In the genomic region with DNA sequence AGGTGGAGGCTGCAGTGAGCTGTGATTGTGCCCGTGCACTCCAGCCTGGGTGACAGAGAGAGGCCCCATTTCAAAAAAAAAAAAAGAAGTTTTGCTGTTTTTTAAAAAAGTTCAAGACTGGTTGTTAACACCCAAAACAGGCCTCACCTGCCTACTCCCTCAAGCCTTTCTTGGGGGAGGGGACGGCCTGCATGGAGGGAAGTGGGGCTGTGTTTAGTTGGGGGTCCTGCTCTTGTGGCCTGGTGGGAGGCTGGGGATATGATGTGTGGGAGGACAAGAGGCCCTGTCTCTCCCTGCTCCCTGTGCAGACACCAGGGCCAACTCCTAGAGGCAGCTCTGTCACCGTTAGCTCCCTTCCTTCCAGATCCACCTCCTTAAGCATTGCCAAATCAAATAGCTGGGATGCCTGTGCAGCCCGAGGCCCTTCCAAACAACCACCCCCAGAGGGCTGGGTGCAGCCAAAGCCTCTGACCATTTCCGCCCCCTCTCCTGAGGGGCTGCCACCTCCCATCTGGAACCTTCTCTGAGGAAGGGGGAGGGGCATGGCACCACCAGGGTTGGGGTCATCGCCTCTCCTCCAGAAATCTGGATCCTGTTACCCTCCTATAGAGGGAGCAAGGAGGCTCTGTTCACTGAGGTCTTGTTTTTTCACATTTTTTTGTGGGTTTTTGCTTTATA, we compare ENCODE assay signal across 10 cellular contexts. TPM values are rescaled to one million over a fixed set of nuclear protein-coding genes. Genes with fewer than 3 reads are reported as not detected.
A peak's percentile ranks its signal among the peaks of the same experiment; 100 is the strongest.
DNase-seq lines count a peak whose midpoint lies in the region; ATAC-seq and TF ChIP-seq lines count a peak whose summit lies in the region.
"Had no signal": no experiment of that assay in that cellular context is flagged by ENCODE, and none has a peak within 500 bp of the region (broad histone marks: within the 10 kb centered on the region; RNA-seq: fewer than 3 reads in every experiment).

No MANE protein-coding gene starts in this region.

- no peak overlapping the region for H3K27ac Mint-ChIP-seq in activated CD4-positive, alpha-beta memory T cell treated with anti-CD3 and anti-CD28 coated beads, Interleukin-2, amount 10 ng/mL, durations not matched to agents 7 days and 5 days

- ATAC-seq in body of pancreas (peak; percentile 14), gastrocnemius medialis (no peak), HG03196 (IDR thresholded peaks at IDR 0.05; ENCODE audit: unreplicated experiment) (no peak)

- in situ Hi-C loops in gastrocnemius medialis (cut with MboI; ENCODE audit: low sequenced_read_pairs in 4 of 4) = no loop called here

- H3K36me3 Mint-ChIP-seq in activated CD4-positive, alpha-beta memory T cell treated with anti-CD3 and anti-CD28 coated beads, Interleukin-2, amount 10 ng/mL, durations not matched to agents 7 days and 5 days (ENCODE audit: low read depth) = no peaks in the 10 kb centered on the region

- 63 to 68% methylated on average over 4 to 6 of the region's 6 CpGs for WGBS in body of pancreas, 2 donors

- no peaks in the 10 kb centered on the region for H3K27me3 Mint-ChIP-seq in activated CD4-positive, alpha-beta memory T cell treated with anti-CD3 and anti-CD28 coated beads, Interleukin-2, amount 10 ng/mL, durations not matched to agents 7 days and 5 days

- H3K4me1 ChIP-seq in body of pancreas (no peaks in the 10 kb centered on the region), left ventricle myocardium inferior (peaks cover 62% of the 10 kb centered on the region), gastrocnemius medialis (peaks cover 34 to 36% of the 10 kb centered on the region in 2 donors)

- intact Hi-C loops in body of pancreas (cut with DNase I) (no loop called here), left ventricle myocardium inferior (cut with micrococcal nuclease) (no loop called here), gastrocnemius medialis (cut with DNase I; ENCODE audit: low total_unique reads) (no loop called here)

- no peak for TF ChIP-seq CTCF in body of pancreas (IDR thresholded peaks at IDR 0.05)
- peak; percentile 21 for TF ChIP-seq CTCF in left ventricle myocardium inferior (IDR thresholded peaks at IDR 0.05; ENCODE audit: borderline replicate concordance)
- TF ChIP-seq CTCF in gastrocnemius medialis (IDR thresholded peaks at IDR 0.05 in 4 of 5, conservative IDR thresholded peaks at IDR 0.05 in 1 of 5) = no peak

- H3K36me3 ChIP-seq in body of pancreas (replicated peaks in 1 of 2; ENCODE audit: insufficient read depth in 1 of 2, low read depth in 2 of 2) (no peaks in the 10 kb centered on the region), left ventricle myocardium inferior (no peaks in the 10 kb centered on the region), gastrocnemius medialis (no peaks in the 10 kb centered on the region)

- TF ChIP-seq POLR2A in body of pancreas (IDR thresholded peaks at IDR 0.05) (no peak), gastrocnemius medialis (IDR thresholded peaks at IDR 0.05) (no peak)

- CTCF ChIA-PET in activated CD4-positive, alpha-beta memory T cell treated with anti-CD3 and anti-CD28 coated beads, Interleukin-2, amount 10 ng/mL, durations not matched to agents 7 days and 5 days (lab: Charles Lee) = interaction anchor here (0.7 to 4.0 kb wide), 4 partner anchors 13 to 321 kb away, joined by 3 to 24 read pairs (median 3); partner anchors contain the start of gene ANKRD2

- DNase-seq in ELR (ENCODE audit: low read depth) = peak; percentile 58
- peak in 1 of 4 donors; percentile 27 for DNase-seq in body of pancreas
- no peak for DNase-seq in left ventricle myocardium inferior
- no peak for DNase-seq in gastrocnemius medialis
- no peak for DNase-seq in activated CD4-positive, alpha-beta memory T cell treated with anti-CD3 and anti-CD28 coated beads, Interleukin-2, amount 10 ng/mL, durations not matched to agents 7 days and 5 days
- DNase-seq in NCI-H2227 (lab: John Stamatoyannopoulos, UW; ENCODE audit: unreplicated experiment) = no peak
- no peak for DNase-seq in NCI-H1105 treated with DMSO at 0.1 percent for 48 hours (lab: John Stamatoyannopoulos, UW)
- DNase-seq: DMS153; stimulated activated CD8-positive, alpha-beta memory T cell treated with anti-CD3 and anti-CD28 coated beads, Interleukin-4, amount 100 ng/mL, for 48 hours had no signal

- H3K4me1 Mint-ChIP-seq in activated CD4-positive, alpha-beta memory T cell treated with anti-CD3 and anti-CD28 coated beads, Interleukin-2, amount 10 ng/mL, durations not matched to agents 7 days and 5 days = peaks cover 23% of the 10 kb centered on the region

- H3K4me3 Mint-ChIP-seq in activated CD4-positive, alpha-beta memory T cell treated with anti-CD3 and anti-CD28 coated beads, Interleukin-2, amount 10 ng/mL, durations not matched to agents 7 days and 5 days = no peak overlapping the region

- H3K9me3 ChIP-seq in body of pancreas (no peaks in the 10 kb centered on the region), left ventricle myocardium inferior (replicated peaks) (no peaks in the 10 kb centered on the region), gastrocnemius medialis (no peaks in the 10 kb centered on the region)

- H3K4me3 ChIP-seq in body of pancreas (no peak overlapping the region), left ventricle myocardium inferior (no peak overlapping the region), gastrocnemius medialis (no peak overlapping the region)

- no peaks in the 10 kb centered on the region for H3K9me3 Mint-ChIP-seq in activated CD4-positive, alpha-beta memory T cell treated with anti-CD3 and anti-CD28 coated beads, Interleukin-2, amount 10 ng/mL, durations not matched to agents 7 days and 5 days

- POLR2A ChIA-PET in activated CD4-positive, alpha-beta memory T cell treated with anti-CD3 and anti-CD28 coated beads, Interleukin-2, amount 10 ng/mL, durations not matched to agents 7 days and 5 days (lab: Charles Lee) = no interaction called here

- no peaks in the 10 kb centered on the region for H3K27me3 ChIP-seq in body of pancreas
- H3K27me3 ChIP-seq in left ventricle myocardium inferior (ENCODE audit: low read depth) = no peaks in the 10 kb centered on the region
- no peaks in the 10 kb centered on the region for H3K27me3 ChIP-seq in gastrocnemius medialis

- H3K27ac ChIP-seq in body of pancreas (no peak overlapping the region), left ventricle myocardium inferior (replicated peaks) (peak overlapping the region; percentile 92), gastrocnemius medialis (peak overlapping the region in 3 of 4 donors; percentile 4 to 53 (median 46))

RNA-seq across cellular contexts. Expression of gene ANKRD2, which starts 32.9 kb away (rescaled TPM):
- not detected for total RNA-seq in body of pancreas
- total RNA-seq in left ventricle myocardium inferior = 969 TPM
- total RNA-seq in gastrocnemius medialis = 1,000 to 10,000 TPM in 1 of 4 donors, 100 to 1,000 TPM in 3; 105 to 1,024 (median 853) TPM
- under 1 TPM in 1 of 2 experiments, not detected in 1; 0.15 TPM for total RNA-seq in activated CD4-positive, alpha-beta memory T cell treated with anti-CD3 and anti-CD28 coated beads, Interleukin-2, amount 10 ng/mL, durations not matched to agents 7 days and 5 days

RNA-seq across cellular contexts. Expression of gene UBTD1, which starts 40.9 kb away (rescaled TPM):
- total RNA-seq in body of pancreas = 10 to 100 TPM in 1 of 2 donors, 1 to 10 TPM in 1; 9.1 to 33.9 TPM
- total RNA-seq in left ventricle myocardium inferior = 17.1 TPM
- 10 to 100 TPM; 13.7 to 40.0 (median 23.3) TPM for total RNA-seq in gastrocnemius medialis
- total RNA-seq in activated CD4-positive, alpha-beta memory T cell treated with anti-CD3 and anti-CD28 coated beads, Interleukin-2, amount 10 ng/mL, durations not matched to agents 7 days and 5 days = 1 to 10 TPM; 1.4 to 1.6 TPM

RNA-seq across cellular contexts. Expression of gene MMS19, which starts 41.4 kb away (rescaled TPM):
- total RNA-seq in body of pancreas = 10 to 100 TPM; 44.6 to 60.0 TPM
- 42.7 TPM for total RNA-seq in left ventricle myocardium inferior
- 10 to 100 TPM; 56.1 to 70.0 (median 65.0) TPM for total RNA-seq in gastrocnemius medialis
- 10 to 100 TPM; 60.6 to 66.3 TPM for total RNA-seq in activated CD4-positive, alpha-beta memory T cell treated with anti-CD3 and anti-CD28 coated beads, Interleukin-2, amount 10 ng/mL, durations not matched to agents 7 days and 5 days

RNA-seq across cellular contexts. Expression of gene HOGA1, which starts 44.5 kb away (rescaled TPM):
- total RNA-seq in body of pancreas (10 to 100 TPM in 1 of 2 donors, 1 to 10 TPM in 1; 7.3 to 16.3 TPM), left ventricle myocardium inferior (47.1 TPM), gastrocnemius medialis (10 to 100 TPM in 1 of 4 donors, 1 to 10 TPM in 1, under 1 TPM in 2; 0.27 to 11.2 (median 4.1) TPM)
- not detected for total RNA-seq in activated CD4-positive, alpha-beta memory T cell treated with anti-CD3 and anti-CD28 coated beads, Interleukin-2, amount 10 ng/mL, durations not matched to agents 7 days and 5 days

RNA-seq across cellular contexts. Expression of gene C10orf62, which starts 49.9 kb away (rescaled TPM):
- 1 to 10 TPM in 1 of 2 donors, not detected in 1; 1.3 TPM for total RNA-seq in body of pancreas
- 1.5 TPM for total RNA-seq in left ventricle myocardium inferior
- total RNA-seq in gastrocnemius medialis = under 1 TPM in 2 of 4 donors, not detected in 2; 0.41 to 0.55 TPM
- not detected for total RNA-seq in activated CD4-positive, alpha-beta memory T cell treated with anti-CD3 and anti-CD28 coated beads, Interleukin-2, amount 10 ng/mL, durations not matched to agents 7 days and 5 days

Comparison
In these comparisons a context has a peak if more than half of its experiments do, and no peak if none do; other contexts are left out.
1. H3K27ac ChIP-seq: peak in left ventricle myocardium inferior (single experiment) and gastrocnemius medialis (3 of 4); none in body of pancreas (0 of 4).
2. RNA of gene ANKRD2, which starts 32.9 kb away (total RNA-seq): 969 TPM in left ventricle myocardium inferior (single experiment) and 105 to 1,024 TPM in gastrocnemius medialis; 0.15 TPM in activated CD4-positive, alpha-beta memory T cell treated with anti-CD3 and anti-CD28 coated beads, Interleukin-2, amount 10 ng/mL, durations not matched to agents 7 days and 5 days and not detected in body of pancreas; every median in the first group is over 10 times any median in the second.